ENCODE assay signal across 37 cellular contexts in the genomic region with DNA sequence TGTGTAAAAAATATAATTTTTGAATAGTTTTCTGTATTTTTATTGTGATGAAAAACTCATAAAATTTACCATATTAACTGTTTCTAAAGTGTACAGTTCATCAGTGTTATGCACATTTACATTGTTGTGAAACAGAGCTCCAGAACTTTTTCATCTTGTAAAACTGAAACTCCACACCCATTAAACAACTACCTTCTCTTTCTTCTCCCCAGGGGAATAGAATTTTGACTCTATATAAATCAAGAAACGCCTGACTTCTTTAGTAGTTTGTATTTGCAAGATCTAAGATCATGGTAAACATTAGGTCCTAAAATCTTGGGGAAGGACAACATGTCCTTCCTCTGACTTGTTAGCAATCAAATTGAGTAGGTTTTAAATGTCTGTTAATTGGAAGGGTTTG. TPM values are rescaled to one million over a fixed set of nuclear protein-coding genes. Genes with fewer than 3 reads are reported as not detected.
"Had no signal": no experiment of that assay in that cellular context is flagged by ENCODE, and none has a peak within 500 bp of the region (broad histone marks: within the 10 kb centered on the region; RNA-seq: fewer than 3 reads in every experiment).

No MANE protein-coding gene starts in this region.

- H3K4me3 ChIP-seq: adrenal gland, body of pancreas, breast epithelium had no signal

- FAIRE-seq: astrocyte, TTC549 had no signal

- H3K9me3 ChIP-seq: adrenal gland, body of pancreas, breast epithelium had no signal

- ATAC-seq: activated CD8-positive, alpha-beta T cell treated with anti-CD3 and anti-CD28 coated beads for 36 hours; activated naive CD4-positive, alpha-beta T cell treated with anti-CD3 and anti-CD28 coated beads, Interleukin-2, amount 50 U/mL, for 72 hours; activated T-cell treated with anti-CD3 and anti-CD28 coated beads, Interleukin-2, amount 50 U/mL, for 4 hours; activated T-cell treated with anti-CD3 and anti-CD28 coated beads, Interleukin-2, amount 50 U/mL, for 72 hours; activated T-helper 17 cell treated with anti-CD3 and anti-CD28 coated beads, Interleukin-2, amount 50 U/mL, for 72 hours; body of pancreas had no signal

- H3K27ac ChIP-seq: adrenal gland, body of pancreas, brain microvascular endothelial cell, breast epithelium, VCaP had no signal

- H3K27me3 ChIP-seq: adrenal gland, body of pancreas, brain microvascular endothelial cell, breast epithelium had no signal

- H3K4me1 ChIP-seq: body of pancreas, breast epithelium had no signal

- H3K36me3 ChIP-seq: adrenal gland, brain microvascular endothelial cell, breast epithelium had no signal

- DNase-seq: activated B cell treated with CpG ODN at 0.5 μM for 24 hours; activated CD4-positive, alpha-beta memory T cell treated with anti-CD3 and anti-CD28 coated beads for 36 hours; activated CD4-positive, alpha-beta T cell treated with anti-CD3 and anti-CD28 coated beads for 4 hours; activated CD4-positive, alpha-beta T cell treated with anti-CD3 and anti-CD28 coated beads, Interleukin-2, amount 10 ng/mL, durations not matched to agents 24 days and 14 days; activated CD4-positive, alpha-beta T cell treated with anti-CD3 and anti-CD28 coated beads, Interleukin-2, amount 50 U/mL, for 1 hour; activated CD4-positive, alpha-beta T cell treated with anti-CD3 and anti-CD28 coated beads, Interleukin-2, amount 50 U/mL, for 4 hours; activated CD4-positive, CD25-positive, alpha-beta regulatory T cell treated with anti-CD3 and anti-CD28 coated beads, Interleukin-2, amount 50 U/mL, for 72 hours; activated CD8-positive, alpha-beta memory T cell treated with anti-CD3 and anti-CD28 coated beads, Interleukin-2, amount 50 U/mL, for 4 hours; activated CD8-positive, alpha-beta T cell treated with anti-CD3 and anti-CD28 coated beads for 36 hours; activated effector memory CD4-positive, alpha-beta T cell treated with anti-CD3 and anti-CD28 coated beads, Interleukin-2, amount 50 U/mL, for 16 hours; activated gamma-delta T cell treated with Interleukin-2 at 50 U/mL for 16 hours; activated naive CD4-positive, alpha-beta T cell; activated naive CD4-positive, alpha-beta T cell treated with anti-CD3 and anti-CD28 coated beads for 36 hours; activated naive CD4-positive, alpha-beta T cell treated with anti-CD3 and anti-CD28 coated beads, Interleukin-2, amount 50 U/mL, for 16 hours; activated naive CD8-positive, alpha-beta T cell treated with anti-CD3 and anti-CD28 coated beads for 36 hours; activated T-cell treated with anti-CD3 and anti-CD28 coated beads for 4 hours; activated T-cell treated with anti-CD3 and anti-CD28 coated beads, Interleukin-2, amount 50 U/mL, for 1 hour; activated T-cell treated with anti-CD3 and anti-CD28 coated beads, Interleukin-2, amount 50 U/mL, for 4 hours; activated T-cell treated with anti-CD3 and anti-CD28 coated beads, Interleukin-2, amount 50 U/mL, for 72 hours; adrenal gland; amniotic stem cell; aorta; body of pancreas; brain microvascular endothelial cell; central memory CD4-positive, alpha-beta T cell; T-helper 1 cell; T-helper 2 cell; T-helper 9 cell had no signal

RNA-seq across cellular contexts. Expression of gene ANKRD66, which starts 9.1 kb away (rescaled TPM):
- total RNA-seq: activated B cell treated with CpG ODN at 0.5 μM for 24 hours; activated CD4-positive, alpha-beta memory T cell treated with anti-CD3 and anti-CD28 coated beads for 36 hours; activated CD4-positive, alpha-beta T cell treated with anti-CD3 and anti-CD28 coated beads, Interleukin-2, amount 10 ng/mL, durations not matched to agents 24 days and 14 days; activated CD8-positive, alpha-beta memory T cell treated with anti-CD3 and anti-CD28 coated beads for 36 hours; activated CD8-positive, alpha-beta T cell treated with anti-CD3 and anti-CD28 coated beads for 36 hours; activated naive CD4-positive, alpha-beta T cell treated with anti-CD3 and anti-CD28 coated beads for 36 hours; activated naive CD4-positive, alpha-beta T cell treated with anti-CD3 and anti-CD28 coated beads, Interleukin-2, amount 50 U/mL, for 72 hours; activated naive CD8-positive, alpha-beta T cell treated with anti-CD3 and anti-CD28 coated beads for 36 hours; activated T-cell treated with anti-CD3 and anti-CD28 coated beads, Interleukin-2, amount 50 U/mL, for 4 hours; activated T-cell treated with anti-CD3 and anti-CD28 coated beads, Interleukin-2, amount 50 U/mL, for 72 hours; activated T-helper 1 cell treated with anti-CD3 and anti-CD28 coated beads, Interleukin-12 subunit alpha, Interleukin-12 subunit beta, Interleukin-2, Interleukin-4 antibody, amounts not matched to agents 30 ng/mL and 10 ng/mL and 1 ng/mL, durations not matched to agents 14 hours and 24 hours and 36 hours; activated T-helper 17 cell treated with anti-CD3 and anti-CD28 coated beads, Interleukin-2, amount 50 U/mL, for 72 hours; adrenal gland; aorta; astrocyte; body of pancreas; breast epithelium; cardiac septum had no signal
- polyA plus RNA-seq: adrenal gland, aorta had no signal

RNA-seq across cellular contexts. Expression of gene PLA2G7, which starts 20.7 kb away (rescaled TPM):
- total RNA-seq: activated CD4-positive, alpha-beta memory T cell treated with anti-CD3 and anti-CD28 coated beads for 36 hours; activated CD4-positive, alpha-beta T cell treated with anti-CD3 and anti-CD28 coated beads, Interleukin-2, amount 10 ng/mL, durations not matched to agents 24 days and 14 days; activated CD8-positive, alpha-beta memory T cell treated with anti-CD3 and anti-CD28 coated beads for 36 hours; activated CD8-positive, alpha-beta T cell treated with anti-CD3 and anti-CD28 coated beads for 36 hours; activated naive CD4-positive, alpha-beta T cell treated with anti-CD3 and anti-CD28 coated beads for 36 hours; activated naive CD4-positive, alpha-beta T cell treated with anti-CD3 and anti-CD28 coated beads, Interleukin-2, amount 50 U/mL, for 72 hours; activated naive CD8-positive, alpha-beta T cell treated with anti-CD3 and anti-CD28 coated beads for 36 hours; activated T-cell treated with anti-CD3 and anti-CD28 coated beads, Interleukin-2, amount 50 U/mL, for 4 hours; activated T-cell treated with anti-CD3 and anti-CD28 coated beads, Interleukin-2, amount 50 U/mL, for 72 hours; activated T-helper 1 cell treated with anti-CD3 and anti-CD28 coated beads, Interleukin-12 subunit alpha, Interleukin-12 subunit beta, Interleukin-2, Interleukin-4 antibody, amounts not matched to agents 30 ng/mL and 10 ng/mL and 1 ng/mL, durations not matched to agents 14 hours and 24 hours and 36 hours; activated T-helper 17 cell treated with anti-CD3 and anti-CD28 coated beads, Interleukin-2, amount 50 U/mL, for 72 hours had no signal

RNA-seq across cellular contexts. Expression of gene MEP1A, which starts 37.3 kb away (rescaled TPM):
- total RNA-seq: activated B cell treated with CpG ODN at 0.5 μM for 24 hours; activated CD4-positive, alpha-beta memory T cell treated with anti-CD3 and anti-CD28 coated beads for 36 hours; activated CD4-positive, alpha-beta T cell treated with anti-CD3 and anti-CD28 coated beads, Interleukin-2, amount 10 ng/mL, durations not matched to agents 24 days and 14 days; activated CD8-positive, alpha-beta memory T cell treated with anti-CD3 and anti-CD28 coated beads for 36 hours; activated CD8-positive, alpha-beta T cell treated with anti-CD3 and anti-CD28 coated beads for 36 hours; activated naive CD4-positive, alpha-beta T cell treated with anti-CD3 and anti-CD28 coated beads for 36 hours; activated naive CD4-positive, alpha-beta T cell treated with anti-CD3 and anti-CD28 coated beads, Interleukin-2, amount 50 U/mL, for 72 hours; activated naive CD8-positive, alpha-beta T cell treated with anti-CD3 and anti-CD28 coated beads for 36 hours; activated T-cell treated with anti-CD3 and anti-CD28 coated beads, Interleukin-2, amount 50 U/mL, for 4 hours; activated T-cell treated with anti-CD3 and anti-CD28 coated beads, Interleukin-2, amount 50 U/mL, for 72 hours; activated T-helper 1 cell treated with anti-CD3 and anti-CD28 coated beads, Interleukin-12 subunit alpha, Interleukin-12 subunit beta, Interleukin-2, Interleukin-4 antibody, amounts not matched to agents 30 ng/mL and 10 ng/mL and 1 ng/mL, durations not matched to agents 14 hours and 24 hours and 36 hours; activated T-helper 17 cell treated with anti-CD3 and anti-CD28 coated beads, Interleukin-2, amount 50 U/mL, for 72 hours; adrenal gland; aorta; astrocyte; body of pancreas; cardiac septum had no signal
